ENCODE assay signal across 9 cellular contexts in genomic region chr11:117876049-117876340, GRCh38. TPM values are rescaled to one million over a fixed set of nuclear protein-coding genes. Genes with fewer than 3 reads are reported as not detected.
DNase-seq lines count a peak whose midpoint lies in the region; ATAC-seq and TF ChIP-seq lines count a peak whose summit lies in the region.
"Had no signal": no experiment of that assay in that cellular context is flagged by ENCODE, and none has a peak within 500 bp of the region (broad histone marks: within the 10 kb centered on the region; RNA-seq: fewer than 3 reads in every experiment).

No MANE protein-coding gene starts in this region.

- H3K9me3 ChIP-seq in CD8-positive, alpha-beta memory T cell (ENCODE audit: low read length): no peaks in the 10 kb centered on the region
- H3K9me3 ChIP-seq in RWPE2 (ENCODE audit: severe bottlenecking): no peaks in the 10 kb centered on the region
- H3K9me3 ChIP-seq in esophagus (ENCODE audit: control insufficient read depth in 2 of 2, insufficient read depth in 1 of 2, low read depth in 1 of 2, low read length in 1 of 2): no peaks in the 10 kb centered on the region
- no peaks in the 10 kb centered on the region for H3K9me3 ChIP-seq in parathyroid adenoma (ENCODE audit: control insufficient read depth, low read length)
- H3K9me3 ChIP-seq in PC-3 (ENCODE audit: low read length): no peaks in the 10 kb centered on the region

- H3K4me2 ChIP-seq in parathyroid adenoma (ENCODE audit: low read length) (peak overlapping the region; percentile 51), PC-3 (ENCODE audit: low read length) (no peak overlapping the region)

- H3K9me2 ChIP-seq in PC-3 (replicated peaks; ENCODE audit: low read length): no peaks in the 10 kb centered on the region

- H3K4me1 ChIP-seq in CD8-positive, alpha-beta memory T cell (ENCODE audit: insufficient read depth, low read length): peaks cover 32% of the 10 kb centered on the region
- H3K4me1 ChIP-seq in RWPE2 (ENCODE audit: insufficient read depth, poor library complexity, severe bottlenecking): no peaks in the 10 kb centered on the region
- H3K4me1 ChIP-seq in esophagus (ENCODE audit: control insufficient read depth in 2 of 2, insufficient read depth in 2 of 2, low read length in 1 of 2): peaks cover 10 to 18% of the 10 kb centered on the region in 2 donors
- no peaks in the 10 kb centered on the region for H3K4me1 ChIP-seq in parathyroid adenoma
- H3K4me1 ChIP-seq in PC-3 (ENCODE audit: insufficient read depth, low read length): no peaks in the 10 kb centered on the region

- H3K36me3 Mint-ChIP-seq in CD8-positive, alpha-beta memory T cell: peaks cover 0 to 1% (median 0%) of the 10 kb centered on the region in 3 donors

- no peaks in the 10 kb centered on the region for H3F3A ChIP-seq in PC-3 (ENCODE audit: low read length, unreplicated experiment)

- peak overlapping the region; percentile 59 for H3K4me3 ChIP-seq in CD8-positive, alpha-beta memory T cell (ENCODE audit: low read length)
- H3K4me3 ChIP-seq in RWPE2 (ENCODE audit: severe bottlenecking): peak overlapping the region; percentile 33
- H3K4me3 ChIP-seq in esophagus (ENCODE audit: low read depth in 1 of 2, low read length in 2 of 2): peak overlapping the region; percentile 48 to 52
- peak overlapping the region; percentile 37 for H3K4me3 ChIP-seq in parathyroid adenoma (ENCODE audit: low read depth, low read length)
- no peak overlapping the region for H3K4me3 ChIP-seq in PC-3 (ENCODE audit: low read length)

- no peak for TF ChIP-seq CTCF in RWPE2 (IDR thresholded peaks at IDR 0.05; ENCODE audit: poor library complexity, severe bottlenecking)
- TF ChIP-seq CTCF in parathyroid adenoma (IDR thresholded peaks at IDR 0.05): no peak
- no peak for TF ChIP-seq CTCF in PC-3 (conservative IDR thresholded peaks at IDR 0.05; ENCODE audit: low read depth, low read length)

- H2AFZ ChIP-seq in parathyroid adenoma (peak overlapping the region; percentile 46), PC-3 (ENCODE audit: low read length) (no peak overlapping the region)

- no peak for DNase-seq in CD8-positive, alpha-beta memory T cell
- no peak for DNase-seq in RWPE2 (ENCODE audit: low spot score)
- no peak for DNase-seq in PC-3
- DNase-seq in NCI-H2029 (lab: John Stamatoyannopoulos, UW): no peak
- no peak for DNase-seq in HUDEP-2 (lab: John Stamatoyannopoulos, UW; ENCODE audit: unreplicated experiment in 76 of 76)

- H3K9ac ChIP-seq in parathyroid adenoma: no peak overlapping the region
- H3K9ac ChIP-seq in PC-3 (ENCODE audit: low read length): no peak overlapping the region

- H3K27me3 ChIP-seq in CD8-positive, alpha-beta memory T cell (ENCODE audit: insufficient read depth, low read length, poor library complexity, severe bottlenecking): peaks cover 42% of the 10 kb centered on the region
- H3K27me3 ChIP-seq in RWPE2 (ENCODE audit: insufficient read depth, poor library complexity, severe bottlenecking): peaks cover 53% of the 10 kb centered on the region
- H3K27me3 ChIP-seq in esophagus (ENCODE audit: control insufficient read depth in 1 of 2, insufficient read depth in 2 of 2, low read length in 2 of 2): peaks cover 0 to 5% of the 10 kb centered on the region in 2 donors
- H3K27me3 ChIP-seq in parathyroid adenoma (ENCODE audit: control insufficient read depth, insufficient read depth, low read length): no peaks in the 10 kb centered on the region
- H3K27me3 ChIP-seq in PC-3 (ENCODE audit: low read length): peaks cover 100% of the 10 kb centered on the region

- POLR2A ChIA-PET in CD8-positive, alpha-beta memory T cell (lab: Charles Lee): no interaction called here
- POLR2A ChIA-PET in PC-3 (lab: Charles Lee; ENCODE audit: unreplicated experiment): no interaction called here

- peaks cover 60 to 76% of the 10 kb centered on the region in 2 donors for H3K27me3 Mint-ChIP-seq in CD8-positive, alpha-beta memory T cell

- ATAC-seq in RWPE2 (ENCODE audit: low read depth) (no peak), PC-3 (no peak), HG03432 (IDR thresholded peaks at IDR 0.05; ENCODE audit: unreplicated experiment) (no peak)

- H3K4me1 Mint-ChIP-seq in CD8-positive, alpha-beta memory T cell: peaks cover 24 to 35% (median 26%) of the 10 kb centered on the region in 3 donors

- H3K4me3 Mint-ChIP-seq in CD8-positive, alpha-beta memory T cell: peak overlapping the region; percentile 58 to 90 (median 86)

- no peak overlapping the region for H3K27ac ChIP-seq in CD8-positive, alpha-beta memory T cell (ENCODE audit: low read depth, low read length)
- no peak overlapping the region for H3K27ac ChIP-seq in RWPE2 (ENCODE audit: poor library complexity, severe bottlenecking)
- peak overlapping the region in 1 of 2 donors; percentile 44 for H3K27ac ChIP-seq in esophagus (ENCODE audit: low read depth in 2 of 2, low read length in 1 of 2)
- H3K27ac ChIP-seq in parathyroid adenoma: no peak overlapping the region
- H3K27ac ChIP-seq in PC-3 (ENCODE audit: low read length): no peak overlapping the region

- CTCF ChIA-PET in CD8-positive, alpha-beta memory T cell (lab: Charles Lee): interaction anchor here (1.4 kb wide), 1 partner anchor 75 kb away, joined by 3 read pairs; no protein-coding TSS in a partner anchor
- CTCF ChIA-PET in PC-3 (lab: Charles Lee): no interaction called here

- WGBS in esophagus, 2 donors: 1 to 2% methylated on average over 10 of the region's 10 CpGs

- H4K20me1 ChIP-seq in PC-3 (ENCODE audit: low read length): no peaks in the 10 kb centered on the region

- H3K27ac Mint-ChIP-seq in CD8-positive, alpha-beta memory T cell: peak overlapping the region in 4 of 8 donors; percentile 39 to 71 (median 52)

- H3K79me2 ChIP-seq in parathyroid adenoma (no peaks in the 10 kb centered on the region), PC-3 (ENCODE audit: low read length) (no peaks in the 10 kb centered on the region)

- intact Hi-C loops in PC-3 (cut with micrococcal nuclease): no loop called here

- no peaks in the 10 kb centered on the region for H3K36me3 ChIP-seq in CD8-positive, alpha-beta memory T cell (ENCODE audit: insufficient read depth, low read length)
- H3K36me3 ChIP-seq in RWPE2 (ENCODE audit: low read depth) (no peaks in the 10 kb centered on the region), esophagus (ENCODE audit: control insufficient read depth in 2 of 2, insufficient read depth in 2 of 2, low read length in 1 of 2) (no peaks in the 10 kb centered on the region), parathyroid adenoma (ENCODE audit: control insufficient read depth, insufficient read depth, low read length) (no peaks in the 10 kb centered on the region), PC-3 (ENCODE audit: low read depth, low read length) (no peaks in the 10 kb centered on the region)

- no peaks in the 10 kb centered on the region for H3K9me3 Mint-ChIP-seq in CD8-positive, alpha-beta memory T cell

- no TSS peak for BruUV-seq in PC-3 (replicated peaks; lab: Mats Ljungman, UMichigan)

RNA-seq across cellular contexts. Expression of gene FXYD6, which starts 0.5 kb away (rescaled TPM):
- under 1 TPM in 1 of 2 experiments, not detected in 1; 0.11 TPM for total RNA-seq in CD8-positive, alpha-beta memory T cell
- polyA plus RNA-seq in CD8-positive, alpha-beta memory T cell: not detected
- 1 to 10 TPM; 3.4 to 7.0 TPM for polyA plus RNA-seq in esophagus
- total RNA-seq in PC-3 (2014; rRNA removed): not detected in 2 replicates

RNA-seq across cellular contexts. Expression of gene FXYD2, which starts 51.5 kb away (rescaled TPM):
- 1 to 10 TPM; 5.4 to 8.0 TPM for total RNA-seq in CD8-positive, alpha-beta memory T cell
- 67.9 TPM for polyA plus RNA-seq in CD8-positive, alpha-beta memory T cell
- polyA plus RNA-seq in esophagus: 1 to 10 TPM in 1 of 2 donors, under 1 TPM in 1; 0.75 to 1.0 TPM
- not detected in 2 replicates for total RNA-seq in PC-3 (2014; rRNA removed)
- total RNA-seq: esophagus mucosa had no signal

RNA-seq across cellular contexts. Expression of gene TMPRSS13, which starts 53.2 kb away (rescaled TPM):
- total RNA-seq in CD8-positive, alpha-beta memory T cell: 1 to 10 TPM; 1.4 to 1.5 TPM
- 1.5 TPM for polyA plus RNA-seq in CD8-positive, alpha-beta memory T cell
- polyA plus RNA-seq in esophagus: 10 to 100 TPM; 13.5 to 16.7 TPM
- total RNA-seq in PC-3 (2014; rRNA removed): 2.2 and 2.9 TPM in 2 replicates
